ENCODE assay signal across 8 cellular contexts in genomic region chr14:94382099-94382498, GRCh38. TPM values are rescaled to one million over a fixed set of nuclear protein-coding genes. Genes with fewer than 3 reads are reported as not detected.
"Had no signal": no experiment of that assay in that cellular context is flagged by ENCODE, and none has a peak within 500 bp of the region (broad histone marks: within the 10 kb centered on the region; RNA-seq: fewer than 3 reads in every experiment).

No MANE protein-coding gene starts in this region.

- H3K27ac Mint-ChIP-seq: GM23338, H9 had no signal

- H3K4me2 ChIP-seq: GM23338 had no signal

- H3K4me3 Mint-ChIP-seq: GM23338, H9 had no signal

- H2AFZ ChIP-seq: GM23338 had no signal

- H3K9me3 Mint-ChIP-seq: GM23338, H9 had no signal

- H3K27ac ChIP-seq: HL-60 had no signal

- DNase-seq: HCEC 1CT, IMR-90 had no signal

- FAIRE-seq: H1, H54 had no signal

- H3K4me3 ChIP-seq: GM23338 had no signal

RNA-seq across cellular contexts. Expression of gene SERPINA1, which starts 6.3 kb away (rescaled TPM):
- total RNA-seq: GM23338, H1, H9 had no signal
- polyA plus RNA-seq: GM23338 had no signal

RNA-seq across cellular contexts. Expression of gene SERPINA2, which starts 15.6 kb away (rescaled TPM):
- total RNA-seq: GM23338, H1, H9, HT1080, IMR-90 had no signal
- polyA plus RNA-seq: GM23338, H1, IMR-90 had no signal

RNA-seq across cellular contexts. Expression of gene SERPINA6, which starts 59.0 kb away (rescaled TPM):
- total RNA-seq: GM23338, H1, H9, IMR-90 had no signal
- polyA plus RNA-seq: GM23338, H1, IMR-90 had no signal
